ENCODE assay signal across 19 cellular contexts in the genomic region with DNA sequence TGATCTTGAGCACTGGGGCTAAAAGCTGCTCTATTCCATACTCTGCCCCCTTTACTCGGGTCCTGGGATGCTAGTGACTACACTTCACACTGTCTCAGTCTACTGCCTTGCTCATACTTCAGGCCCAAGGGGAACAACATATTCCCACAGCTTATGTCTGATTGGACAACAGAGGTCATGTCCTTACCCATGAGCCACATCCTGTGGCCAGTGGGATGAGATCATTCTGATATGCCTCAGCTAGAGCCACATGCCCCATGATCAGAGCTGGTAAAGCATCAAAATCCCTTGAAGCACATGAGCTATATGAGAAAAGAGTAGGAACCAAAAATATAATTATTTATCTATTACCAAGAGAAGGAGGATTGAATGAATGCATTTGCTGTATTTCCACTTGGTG.
"Had no signal": no experiment of that assay in that cellular context is flagged by ENCODE, and none has a peak within 500 bp of the region (broad histone marks: within the 10 kb centered on the region; RNA-seq: fewer than 3 reads in every experiment).

No MANE protein-coding gene starts in this region.

- H3K27ac Mint-ChIP-seq: activated B cell treated with CpG ODN at 0.5 μM for 24 hours; activated CD4-positive, alpha-beta T cell treated with anti-CD3 and anti-CD28 coated beads, Interleukin-2, amount 10 ng/mL, durations not matched to agents 7 days and 5 days; activated naive CD8-positive, alpha-beta T cell treated with anti-CD3 and anti-CD28 coated beads for 36 hours; activated T-helper 1 cell treated with anti-CD3 and anti-CD28 coated beads, Interleukin-12 subunit alpha, Interleukin-12 subunit beta, Interleukin-2, Interleukin-4 antibody, amounts not matched to agents 30 ng/mL and 10 ng/mL and 1 ng/mL, durations not matched to agents 14 hours and 24 hours and 36 hours; immature natural killer cell; naive thymus-derived CD8-positive, alpha-beta T cell; stimulated activated effector memory CD8-positive, alpha-beta T cell treated with anti-CD3 and anti-CD28 coated beads, Interleukin-12 subunit alpha, Interleukin-12 subunit beta, amount 100 ng/mL, for 72 hours had no signal

- H3K27me3 ChIP-seq: neutrophil, thyroid gland, uterus had no signal

- DNase-seq: activated B cell treated with CpG ODN at 0.5 μM for 24 hours; activated CD4-positive, alpha-beta T cell treated with anti-CD3 and anti-CD28 coated beads, Interleukin-2, amount 10 ng/mL, durations not matched to agents 7 days and 5 days; activated naive CD8-positive, alpha-beta T cell treated with anti-CD3 and anti-CD28 coated beads for 36 hours; cortex of kidney; effector CD4-positive, alpha-beta T cell; foreskin melanocyte; heart left ventricle; immature natural killer cell; left cardiac atrium; lower lobe of right lung; naive thymus-derived CD8-positive, alpha-beta T cell; stimulated activated CD4-positive, alpha-beta T cell treated with anti-CD3 and anti-CD28 coated beads, Interleukin-12 subunit alpha, Interleukin-12 subunit beta, amount 100 ng/mL, for 4 hours; stimulated activated CD4-positive, alpha-beta T cell treated with anti-CD3 and anti-CD28 coated beads, Interleukin-2, amount 100 ng/mL, for 24 hours; thyroid gland; uterus had no signal

- H3K4me3 ChIP-seq: esophagus muscularis mucosa, heart left ventricle, lower lobe of right lung, thyroid gland, uterus had no signal

- H3K9me3 ChIP-seq: esophagus muscularis mucosa, heart left ventricle, lower lobe of right lung, neutrophil, thyroid gland, uterus had no signal

- H3K27ac ChIP-seq: esophagus muscularis mucosa, heart left ventricle, lower lobe of right lung, neutrophil, thyroid gland, uterus had no signal

- H3K36me3 ChIP-seq: esophagus muscularis mucosa, heart left ventricle, lower lobe of right lung, neutrophil, thyroid gland, uterus had no signal

- H3K4me1 ChIP-seq: esophagus muscularis mucosa, heart left ventricle, lower lobe of right lung, thyroid gland, uterus had no signal

- H3K27me3 Mint-ChIP-seq: activated B cell treated with CpG ODN at 0.5 μM for 24 hours; activated CD4-positive, alpha-beta T cell treated with anti-CD3 and anti-CD28 coated beads, Interleukin-2, amount 10 ng/mL, durations not matched to agents 7 days and 5 days had no signal

- H3K4me3 Mint-ChIP-seq: activated B cell treated with CpG ODN at 0.5 μM for 24 hours; activated CD4-positive, alpha-beta T cell treated with anti-CD3 and anti-CD28 coated beads, Interleukin-2, amount 10 ng/mL, durations not matched to agents 7 days and 5 days; activated naive CD8-positive, alpha-beta T cell treated with anti-CD3 and anti-CD28 coated beads for 36 hours; activated T-helper 1 cell treated with anti-CD3 and anti-CD28 coated beads, Interleukin-12 subunit alpha, Interleukin-12 subunit beta, Interleukin-2, Interleukin-4 antibody, amounts not matched to agents 30 ng/mL and 10 ng/mL and 1 ng/mL, durations not matched to agents 14 hours and 24 hours and 36 hours; immature natural killer cell; naive thymus-derived CD8-positive, alpha-beta T cell; stimulated activated effector memory CD8-positive, alpha-beta T cell treated with anti-CD3 and anti-CD28 coated beads, Interleukin-12 subunit alpha, Interleukin-12 subunit beta, amount 100 ng/mL, for 72 hours had no signal

- H3K4me1 Mint-ChIP-seq: activated B cell treated with CpG ODN at 0.5 μM for 24 hours; activated CD4-positive, alpha-beta T cell treated with anti-CD3 and anti-CD28 coated beads, Interleukin-2, amount 10 ng/mL, durations not matched to agents 7 days and 5 days; activated naive CD8-positive, alpha-beta T cell treated with anti-CD3 and anti-CD28 coated beads for 36 hours; immature natural killer cell; naive thymus-derived CD8-positive, alpha-beta T cell; stimulated activated effector memory CD8-positive, alpha-beta T cell treated with anti-CD3 and anti-CD28 coated beads, Interleukin-12 subunit alpha, Interleukin-12 subunit beta, amount 100 ng/mL, for 72 hours had no signal

- H3K9me3 Mint-ChIP-seq: activated CD4-positive, alpha-beta T cell treated with anti-CD3 and anti-CD28 coated beads, Interleukin-2, amount 10 ng/mL, durations not matched to agents 7 days and 5 days; activated naive CD8-positive, alpha-beta T cell treated with anti-CD3 and anti-CD28 coated beads for 36 hours; activated T-helper 1 cell treated with anti-CD3 and anti-CD28 coated beads, Interleukin-12 subunit alpha, Interleukin-12 subunit beta, Interleukin-2, Interleukin-4 antibody, amounts not matched to agents 30 ng/mL and 10 ng/mL and 1 ng/mL, durations not matched to agents 14 hours and 24 hours and 36 hours; immature natural killer cell; stimulated activated effector memory CD8-positive, alpha-beta T cell treated with anti-CD3 and anti-CD28 coated beads, Interleukin-12 subunit alpha, Interleukin-12 subunit beta, amount 100 ng/mL, for 72 hours had no signal

- ATAC-seq: heart left ventricle; left cardiac atrium; lower lobe of right lung; naive thymus-derived CD8-positive, alpha-beta T cell; stimulated activated effector memory CD8-positive, alpha-beta T cell treated with anti-CD3 and anti-CD28 coated beads, Interleukin-12 subunit alpha, Interleukin-12 subunit beta, amount 100 ng/mL, for 72 hours had no signal

- H3K36me3 Mint-ChIP-seq: activated naive CD8-positive, alpha-beta T cell treated with anti-CD3 and anti-CD28 coated beads for 36 hours; immature natural killer cell; naive thymus-derived CD8-positive, alpha-beta T cell; stimulated activated effector memory CD8-positive, alpha-beta T cell treated with anti-CD3 and anti-CD28 coated beads, Interleukin-12 subunit alpha, Interleukin-12 subunit beta, amount 100 ng/mL, for 72 hours had no signal
